Comparison of ENCODE assay signal across 8 cellular contexts in genomic region chr16:87393680-87394055, GRCh38. TPM values are rescaled to one million over a fixed set of nuclear protein-coding genes. Genes with fewer than 3 reads are reported as not detected.
A peak's percentile ranks its signal among the peaks of the same experiment; 100 is the strongest.
DNase-seq lines count a peak whose midpoint lies in the region; ATAC-seq and TF ChIP-seq lines count a peak whose summit lies in the region.

No MANE protein-coding gene starts in this region.

- intact Hi-C loops in colonic mucosa (cut with DNase I) = loop anchor here (5.0 kb wide), 1 partner anchor 76 kb away; the partner anchor contains the start of gene C16orf95
- intact Hi-C loops in naive thymus-derived CD4-positive, alpha-beta T cell (cut with micrococcal nuclease) = loop anchor here (1.0 to 5.0 kb wide), 6 partner anchors 69 to 1836 kb away; partner anchors contain the start of genes C16orf95 (in 1 of the 2) and ZCCHC14 (in 1 of the 2)

- DNase-seq in LNCaP clone FGC (ENCODE audit: low read depth) = no peak
- DNase-seq in colonic mucosa = no peak
- no peak for DNase-seq in naive thymus-derived CD4-positive, alpha-beta T cell
- no peak for DNase-seq in mesendoderm
- no peak for DNase-seq in NK-92 treated with Interleukin-12 subunit alpha and Interleukin-12 subunit beta, amount 100 ng/mL, for 24 hours (lab: John Stamatoyannopoulos, UW)
- DNase-seq in NCI-H2029 (lab: John Stamatoyannopoulos, UW) = no peak

- POLR2A ChIA-PET in naive thymus-derived CD4-positive, alpha-beta T cell (lab: Charles Lee) = interaction anchor here (0.9 to 2.5 kb wide), 4 partner anchors 11 to 557 kb away, joined by 4 to 39 read pairs (median 5); partner anchors contain the start of genes C16orf95 and FBXO31

- CTCF ChIA-PET in naive thymus-derived CD4-positive, alpha-beta T cell (lab: Charles Lee) = interaction anchor here (0.6 to 1.4 kb wide), 6 partner anchors 8 to 374 kb away, joined by 3 to 5 read pairs (median 4); partner anchors contain the start of genes C16orf95 and FBXO31

- peak overlapping the region; percentile 90 to 96 (median 93) for H3K4me3 Mint-ChIP-seq in naive thymus-derived CD4-positive, alpha-beta T cell

- peaks cover 0 to 4% (median 0%) of the 10 kb centered on the region in 5 donors for H3K36me3 Mint-ChIP-seq in naive thymus-derived CD4-positive, alpha-beta T cell

- H2BK15ac ChIP-seq in mesendoderm (replicated peaks; ENCODE audit: low read depth) = no peak overlapping the region

- no peak overlapping the region for H3K56ac ChIP-seq in mesendoderm (ENCODE audit: low read length)

- H4K5ac ChIP-seq in mesendoderm (ENCODE audit: low read length) = no peak overlapping the region

- H4K8ac ChIP-seq in mesendoderm (ENCODE audit: low read depth, low read length) = no peak overlapping the region

- peaks cover 1% of the 10 kb centered on the region; the same call in 1 of the 2 replicates for H3K36me3 ChIP-seq in ACC112 (ENCODE audit: insufficient read depth, low read length)
- H3K36me3 ChIP-seq in colonic mucosa = no peaks in the 10 kb centered on the region
- H3K36me3 ChIP-seq in naive thymus-derived CD4-positive, alpha-beta T cell (ENCODE audit: control insufficient read depth in 2 of 3, insufficient read depth in 3 of 3, low read length in 3 of 3) = peaks cover 0 to 1% (median 0%) of the 10 kb centered on the region in 3 experiments
- H3K36me3 ChIP-seq in mesendoderm (ENCODE audit: control insufficient read depth, insufficient read depth, low read length) = peaks cover 2% of the 10 kb centered on the region

- H3K9me3 ChIP-seq in colonic mucosa = no peaks in the 10 kb centered on the region
- H3K9me3 ChIP-seq in naive thymus-derived CD4-positive, alpha-beta T cell (ENCODE audit: control insufficient read depth in 2 of 3, low read length in 3 of 3) = no peaks in the 10 kb centered on the region

- H2AK5ac ChIP-seq in mesendoderm (ENCODE audit: low read length) = no peak overlapping the region

- no peak for ATAC-seq in naive thymus-derived CD4-positive, alpha-beta T cell
- no peak for ATAC-seq in GM18511 (IDR thresholded peaks at IDR 0.05; ENCODE audit: unreplicated experiment)

- H3K9ac ChIP-seq in colonic mucosa (ENCODE audit: low read depth in 2 of 2, low read length in 2 of 2) (peak overlapping the region; percentile 91 to 96), mesendoderm (ENCODE audit: low read length) (no peak overlapping the region)

- H2BK5ac ChIP-seq in mesendoderm (ENCODE audit: low read length) = no peak overlapping the region

- no peak overlapping the region for H2AFZ ChIP-seq in ACC112 (ENCODE audit: low read length, unreplicated experiment)

- H2BK120ac ChIP-seq in mesendoderm (ENCODE audit: low read depth, low read length) = no peak overlapping the region

- no peak overlapping the region for H3K23ac ChIP-seq in mesendoderm (ENCODE audit: low read length)

- no peaks in the 10 kb centered on the region for H3K27me3 Mint-ChIP-seq in naive thymus-derived CD4-positive, alpha-beta T cell

- no peaks in the 10 kb centered on the region for H3K9me3 Mint-ChIP-seq in naive thymus-derived CD4-positive, alpha-beta T cell

- no peak overlapping the region for H3K4ac ChIP-seq in mesendoderm (ENCODE audit: low read depth, low read length)

- H3K4me1 Mint-ChIP-seq in naive thymus-derived CD4-positive, alpha-beta T cell = peaks cover 25 to 55% (median 47%) of the 10 kb centered on the region in 7 donors

- H3K27ac Mint-ChIP-seq in naive thymus-derived CD4-positive, alpha-beta T cell = peak overlapping the region; percentile 78 to 97 (median 94)

- H3K4me3 ChIP-seq in ACC112 (ENCODE audit: low read depth, low read length) (peak overlapping the region; percentile 93), LNCaP clone FGC (ENCODE audit: low read depth, low read length) (peak overlapping the region; percentile 69), colonic mucosa (peak overlapping the region; percentile 59), mesendoderm (ENCODE audit: low read length) (no peak overlapping the region)
- H3K4me3 ChIP-seq in naive thymus-derived CD4-positive, alpha-beta T cell (ENCODE audit: low read length) = peak overlapping the region; percentile 84

- H3K27ac ChIP-seq in ACC112 (ENCODE audit: low read depth, low read length) = 0 out of 2 replicates have a peak overlapping the region, but pooled peaks have one; percentile 63
- peak overlapping the region; percentile 95 for H3K27ac ChIP-seq in colonic mucosa
- H3K27ac ChIP-seq in naive thymus-derived CD4-positive, alpha-beta T cell (ENCODE audit: low read depth, low read length) = peak overlapping the region; percentile 89
- H3K27ac ChIP-seq in mesendoderm (ENCODE audit: low read depth, low read length) = no peak overlapping the region

- WGBS in mesendoderm (ENCODE audit: extremely low coverage, insufficient coverage, low lambda C conversion rate) = no CpG with 5 or more reads among the region's 6 CpGs

- TF ChIP-seq CTCF in LNCaP clone FGC (IDR thresholded peaks at IDR 0.05; ENCODE audit: control insufficient read depth, extremely low read depth, insufficient read depth) (no peak), colonic mucosa (IDR thresholded peaks at IDR 0.05) (no peak)

- H3K27me3 ChIP-seq in ACC112 (ENCODE audit: insufficient read depth, low read length) (no peaks in the 10 kb centered on the region), colonic mucosa (no peaks in the 10 kb centered on the region), mesendoderm (ENCODE audit: insufficient read depth, low read length, poor library complexity) (no peaks in the 10 kb centered on the region)
- no peaks in the 10 kb centered on the region for H3K27me3 ChIP-seq in naive thymus-derived CD4-positive, alpha-beta T cell (ENCODE audit: control insufficient read depth in 2 of 2, insufficient read depth in 2 of 2, low read length in 2 of 2)

- H3K79me2 ChIP-seq in ACC112 (ENCODE audit: control insufficient read depth, insufficient read depth, low read length, unreplicated experiment) (peaks cover 63% of the 10 kb centered on the region), mesendoderm (ENCODE audit: control insufficient read depth, insufficient read depth, low read length) (peaks cover 13% of the 10 kb centered on the region)

- no peak overlapping the region for H3K18ac ChIP-seq in mesendoderm (ENCODE audit: low read length)

- no peak overlapping the region for H3K4me2 ChIP-seq in mesendoderm (ENCODE audit: low read length)

- peaks cover 13% of the 10 kb centered on the region for H3K79me1 ChIP-seq in mesendoderm (ENCODE audit: low read length)

- H3K4me1 ChIP-seq in ACC112 (ENCODE audit: control insufficient read depth, insufficient read depth, low read length, unreplicated experiment) (peaks cover 28% of the 10 kb centered on the region), colonic mucosa (peaks cover 5% of the 10 kb centered on the region), mesendoderm (ENCODE audit: control insufficient read depth, low read depth, low read length) (peaks cover 1% of the 10 kb centered on the region)
- peaks cover 17 to 22% of the 10 kb centered on the region in 2 donors for H3K4me1 ChIP-seq in naive thymus-derived CD4-positive, alpha-beta T cell (ENCODE audit: control insufficient read depth in 2 of 2, insufficient read depth in 2 of 2, low read length in 2 of 2)

RNA-seq across cellular contexts. Expression of gene MAP1LC3B, which starts 1.5 kb away (rescaled TPM):
- 10 to 100 TPM; 45.0 to 83.0 TPM for total RNA-seq in colonic mucosa
- total RNA-seq in naive thymus-derived CD4-positive, alpha-beta T cell = 100 to 1,000 TPM in 1 of 5 experiments, 10 to 100 TPM in 4; 54.5 to 126 (median 59.5) TPM
- 100 to 1,000 TPM in 1 of 2 donors, 10 to 100 TPM in 1; 84.8 to 105 TPM for polyA plus RNA-seq in naive thymus-derived CD4-positive, alpha-beta T cell
- polyA plus RNA-seq in mesendoderm (2013, experiment 1 of 2) = 36.8 TPM
- 35.1 TPM for polyA plus RNA-seq in mesendoderm (2013, experiment 2 of 2)

RNA-seq across cellular contexts. Expression of gene FBXO31, which starts 10.1 kb away (rescaled TPM):
- total RNA-seq in colonic mucosa = 10 to 100 TPM; 35.1 to 52.3 TPM
- total RNA-seq in naive thymus-derived CD4-positive, alpha-beta T cell = 10 to 100 TPM; 26.6 to 41.9 (median 39.3) TPM
- polyA plus RNA-seq in naive thymus-derived CD4-positive, alpha-beta T cell = 10 to 100 TPM; 16.8 to 30.8 TPM
- 10.0 TPM for polyA plus RNA-seq in mesendoderm (2013, experiment 1 of 2)
- 10.3 TPM for polyA plus RNA-seq in mesendoderm (2013, experiment 2 of 2)
